ENCODE assay signal across 25 cellular contexts in genomic region chr12:73998894-73999293, GRCh38.
A peak's percentile ranks its signal among the peaks of the same experiment; 100 is the strongest.
DNase-seq lines count a peak whose midpoint lies in the region; ATAC-seq and TF ChIP-seq lines count a peak whose summit lies in the region.
"Had no signal": no experiment of that assay in that cellular context is flagged by ENCODE, and none has a peak within 500 bp of the region (broad histone marks: within the 10 kb centered on the region; RNA-seq: fewer than 3 reads in every experiment).

No MANE protein-coding gene starts in this region.

- peak; percentile 72 for TF ChIP-seq EP300 in neural cell (conservative IDR thresholded peaks at IDR 0.05; ENCODE audit: poor library complexity, severe bottlenecking)

- peaks cover 4% of the 10 kb centered on the region; the same call in 1 of the 2 replicates for H3F3A ChIP-seq in OCI-LY1 (ENCODE audit: insufficient read depth, low read length)
- H3F3A ChIP-seq in neural cell (ENCODE audit: insufficient read depth, low read length, poor library complexity, severe bottlenecking) = no peaks in the 10 kb centered on the region

- H3K36me3 ChIP-seq in OCI-LY1 (ENCODE audit: insufficient read depth, low read length) = no peaks in the 10 kb centered on the region
- H3K36me3 ChIP-seq in neural cell (ENCODE audit: insufficient read depth, low read length) = no peaks in the 10 kb centered on the region
- H3K36me3 ChIP-seq in vagina = no peaks in the 10 kb centered on the region
- H3K36me3 ChIP-seq: BE2C, BLaER1 had no signal

- H4K20me1 ChIP-seq in OCI-LY1 (ENCODE audit: insufficient read depth, low read length) = no peaks in the 10 kb centered on the region
- H4K20me1 ChIP-seq in neural cell (ENCODE audit: insufficient read depth) = no peaks in the 10 kb centered on the region
- H4K20me1 ChIP-seq: BLaER1 had no signal

- H3K9ac ChIP-seq in OCI-LY1 (ENCODE audit: low read length) = no peak overlapping the region
- H3K9ac ChIP-seq in neural cell (ENCODE audit: low read length) = no peak overlapping the region
- H3K9ac ChIP-seq: BLaER1 had no signal

- ATAC-seq in SK-N-SH treated with all-trans-retinoic acid at 6 μM for 48 hours = no peak
- ATAC-seq in GM21528 (IDR thresholded peaks at IDR 0.05; ENCODE audit: low FRiP score, unreplicated experiment) = no peak
- ATAC-seq: A549, GM12878 had no signal

- TF ChIP-seq CTCF in OCI-LY1 (IDR thresholded peaks at IDR 0.05; ENCODE audit: low read length) = no peak
- TF ChIP-seq CTCF in neural cell (IDR thresholded peaks at IDR 0.05; ENCODE audit: poor library complexity, severe bottlenecking) = no peak
- TF ChIP-seq CTCF in vagina (IDR thresholded peaks at IDR 0.05) = no peak
- TF ChIP-seq CTCF in lower leg skin (IDR thresholded peaks at IDR 0.05) = no peak

- no peak for TF ChIP-seq POLR2A in vagina (IDR thresholded peaks at IDR 0.05)
- no peak for TF ChIP-seq POLR2A in lower leg skin (IDR thresholded peaks at IDR 0.05)

- TF ChIP-seq RAD21 in neural cell (conservative IDR thresholded peaks at IDR 0.05) = no peak

- H2AFZ ChIP-seq in OCI-LY1 (ENCODE audit: low read length) = peak overlapping the region; percentile 84; the same call in 1 of the 2 replicates
- H2AFZ ChIP-seq in neural cell (ENCODE audit: low read depth, low read length) = no peak overlapping the region

- no peaks in the 10 kb centered on the region for H3K9me3 ChIP-seq in OCI-LY1 (ENCODE audit: low read length)
- no peaks in the 10 kb centered on the region for H3K9me3 ChIP-seq in neural cell (ENCODE audit: low read length)
- no peaks in the 10 kb centered on the region for H3K9me3 ChIP-seq in vagina
- H3K9me3 ChIP-seq: A549, BE2C, BLaER1 had no signal

- no peak overlapping the region for H3K4me2 ChIP-seq in OCI-LY1 (ENCODE audit: low read length)
- H3K4me2 ChIP-seq in neural cell (ENCODE audit: low read length) = no peak overlapping the region
- H3K4me2 ChIP-seq: A549, BLaER1 had no signal

- H3K27me3 ChIP-seq in OCI-LY1 (ENCODE audit: insufficient read depth, low read length) (no peaks in the 10 kb centered on the region), neural cell (ENCODE audit: insufficient read depth, low read depth, low read length) (no peaks in the 10 kb centered on the region), vagina (no peaks in the 10 kb centered on the region)
- H3K27me3 ChIP-seq: BE2C, BLaER1 had no signal

- no peaks in the 10 kb centered on the region for H3K79me2 ChIP-seq in OCI-LY1 (ENCODE audit: insufficient read depth, low read length)
- H3K79me2 ChIP-seq in neural cell (replicated peaks; ENCODE audit: insufficient read depth, low read length) = no peaks in the 10 kb centered on the region

- intact Hi-C loops in vagina (cut with DNase I) (no loop called here), lower leg skin (cut with DNase I; ENCODE audit: low total_unique reads) (no loop called here)

- H3K9me2 ChIP-seq in OCI-LY1 (ENCODE audit: low read depth, low read length) (no peaks in the 10 kb centered on the region), neural cell (ENCODE audit: insufficient read depth, low read length) (no peaks in the 10 kb centered on the region)

- 72 to 78% methylated on average over 1 of the region's 1 CpG for WGBS in lower leg skin, 2 donors

- H3K4me3 ChIP-seq in OCI-LY1 (ENCODE audit: low read depth, low read length, poor library complexity, severe bottlenecking) (no peak overlapping the region), neural cell (ENCODE audit: low read length) (no peak overlapping the region), vagina (no peak overlapping the region), lower leg skin (ENCODE audit: low read depth, poor library complexity, severe bottlenecking) (no peak overlapping the region)
- H3K4me3 ChIP-seq: A549, BLaER1, GM12878 had no signal

- H3K4me1 ChIP-seq in OCI-LY1 (ENCODE audit: insufficient read depth, low read length, severe bottlenecking) (peaks cover 8% of the 10 kb centered on the region), vagina (no peaks in the 10 kb centered on the region)
- H3K4me1 ChIP-seq: A549, BE2C, BLaER1 had no signal

- no peak overlapping the region for H3K27ac ChIP-seq in OCI-LY1 (ENCODE audit: low read depth, low read length, poor library complexity, severe bottlenecking)
- no peak overlapping the region for H3K27ac ChIP-seq in neural cell (ENCODE audit: low read length)
- no peak overlapping the region for H3K27ac ChIP-seq in vagina
- H3K27ac ChIP-seq: A549, BLaER1 had no signal

- DNase-seq in NCI-H1417 treated with DMSO at 0.1 percent for 48 hours (lab: John Stamatoyannopoulos, UW) (peak; percentile 52), NCI-H2227 treated with DMSO at 0.1 percent for 48 hours (lab: John Stamatoyannopoulos, UW) (peak; percentile 96), vagina (ENCODE audit: extremely low spot score in 2 of 2) (no peak), lower leg skin (ENCODE audit: low spot score in 2 of 2) (no peak)
- DNase-seq: 8988T; BE2C; C1 segment of cervical spinal cord; CD4-positive, alpha-beta memory T cell; CD4-positive, CD25-positive, alpha-beta regulatory T cell; CD8-positive, alpha-beta memory T cell; COR-L47; DMS 273 treated with DMSO at 0.1 percent for 48 hours; DMS153; DMS53; DMS79; DND-41; EL; GDM1 had no signal

TF ChIP-seq in neural cell, 6 proteins besides CTCF, POLR2A, EP300 and RAD21:
- peak; percentile 94 for TF ChIP-seq POLR2AphosphoS5 (IDR thresholded peaks at IDR 0.05)
- no peak for TF ChIP-seq EZH2 (IDR thresholded peaks at IDR 0.05; ENCODE audit: borderline replicate concordance, insufficient read depth, low read length, poor library complexity, severe bottlenecking)
- TF ChIP-seq SMC3 (conservative IDR thresholded peaks at IDR 0.05; ENCODE audit: poor library complexity) = no peak
- no peak for TF ChIP-seq REST (IDR thresholded peaks at IDR 0.05; ENCODE audit: borderline replicate concordance)
- no peak for TF ChIP-seq TAF1 (IDR thresholded peaks at IDR 0.05; ENCODE audit: low read depth)

TF ChIP-seq in SK-N-SH treated with all-trans-retinoic acid at 6 μM for 48 hours, 23 proteins besides CTCF, POLR2A, EP300 and RAD21:
- TF ChIP-seq TOX (CRISPR knock-in tag; IDR thresholded peaks at IDR 0.05; ENCODE audit: borderline replicate concordance) = no peak
- TF ChIP-seq PATZ1 (CRISPR knock-in tag; IDR thresholded peaks at IDR 0.05; ENCODE audit: borderline replicate concordance) = no peak
- no peak for TF ChIP-seq ZNF8 (CRISPR knock-in tag; IDR thresholded peaks at IDR 0.05)
- TF ChIP-seq ISL1 (CRISPR knock-in tag; IDR thresholded peaks at IDR 0.05) = no peak
- no peak for TF ChIP-seq ZFP3 (CRISPR knock-in tag; IDR thresholded peaks at IDR 0.05)
- no peak for TF ChIP-seq ZNF70 (CRISPR knock-in tag; IDR thresholded peaks at IDR 0.05)
- no peak for TF ChIP-seq GLIS3 (CRISPR knock-in tag; IDR thresholded peaks at IDR 0.05)
- no peak for TF ChIP-seq ZNF565 (CRISPR knock-in tag; conservative IDR thresholded peaks at IDR 0.05; ENCODE audit: low read depth)

Comparison
In these comparisons a context has a peak if more than half of its experiments do, and no peak if none do; other contexts are left out.
1. DNase-seq: peak in NCI-H1417 treated with DMSO at 0.1 percent for 48 hours (single experiment) and NCI-H2227 treated with DMSO at 0.1 percent for 48 hours (single experiment); none in vagina (0 of 2) and lower leg skin (0 of 2).